ENCODE assay signal across 31 cellular contexts in genomic region chr2:113061241-113061640, GRCh38. TPM values are rescaled to one million over a fixed set of nuclear protein-coding genes. Genes with fewer than 3 reads are reported as not detected.
"Had no signal": no experiment of that assay in that cellular context is flagged by ENCODE, and none has a peak within 500 bp of the region (broad histone marks: within the 10 kb centered on the region; RNA-seq: fewer than 3 reads in every experiment).

No MANE protein-coding gene starts in this region.

- H3K4me3 ChIP-seq: K562, SJCRH30, SK-N-MC had no signal

- H3K4me1 ChIP-seq: SJCRH30 had no signal

- FAIRE-seq: K562, TTC549 had no signal

- ATAC-seq: activated CD8-positive, alpha-beta memory T cell treated with anti-CD3 and anti-CD28 coated beads, Interleukin-2, amount 10 ng/mL, durations not matched to agents 7 days and 5 days; activated T-cell treated with anti-CD3 and anti-CD28 coated beads, Interleukin-2, amount 50 U/mL, for 72 hours; activated T-helper 17 cell treated with anti-CD3 and anti-CD28 coated beads, Interleukin-2, amount 50 U/mL, for 72 hours; K562; Panc1 had no signal

- H3K27ac ChIP-seq: brain microvascular endothelial cell, SJCRH30, SK-N-MC had no signal

- H3K9me3 ChIP-seq: SJCRH30 had no signal

- DNase-seq: activated CD4-positive, alpha-beta T cell treated with anti-CD3 and anti-CD28 coated beads, Interleukin-2, amount 10 ng/mL, durations not matched to agents 24 days and 14 days; activated CD4-positive, alpha-beta T cell treated with anti-CD3 and anti-CD28 coated beads, Interleukin-2, amount 50 U/mL, for 4 hours; activated CD8-positive, alpha-beta memory T cell treated with anti-CD3 and anti-CD28 coated beads, Interleukin-2, amount 10 ng/mL, durations not matched to agents 7 days and 5 days; activated effector memory CD4-positive, alpha-beta T cell treated with anti-CD3 and anti-CD28 coated beads, Interleukin-2, amount 50 U/mL, for 16 hours; activated naive CD4-positive, alpha-beta T cell; activated naive CD4-positive, alpha-beta T cell treated with anti-CD3 and anti-CD28 coated beads, Interleukin-2, amount 50 U/mL, for 16 hours; activated naive CD8-positive, alpha-beta T cell treated with anti-CD3 and anti-CD28 coated beads for 36 hours; activated T-cell treated with anti-CD3 and anti-CD28 coated beads, Interleukin-2, amount 50 U/mL, for 1 hour; activated T-cell treated with anti-CD3 and anti-CD28 coated beads, Interleukin-2, amount 50 U/mL, for 72 hours; amniotic stem cell; aorta; brain microvascular endothelial cell; central memory CD4-positive, alpha-beta T cell; NCI-H1105 treated with DMSO at 0.1 percent for 48 hours; NCI-H1436; NCI-H1694; NCI-H1930; NCI-H2081 treated with DMSO at 0.1 percent for 48 hours; NCI-H345; NCI-H524 treated with DMSO at 0.1 percent for 48 hours; SHP77; SJCRH30 had no signal

- H3K27me3 ChIP-seq: brain microvascular endothelial cell, SJCRH30 had no signal

- H3K36me3 ChIP-seq: brain microvascular endothelial cell, SJCRH30 had no signal

RNA-seq across cellular contexts. Expression of gene IL36RN, which starts 2.2 kb away (rescaled TPM):
- total RNA-seq: activated CD4-positive, alpha-beta T cell treated with anti-CD3 and anti-CD28 coated beads, Interleukin-2, amount 10 ng/mL, durations not matched to agents 24 days and 14 days; activated CD8-positive, alpha-beta memory T cell treated with anti-CD3 and anti-CD28 coated beads, Interleukin-2, amount 10 ng/mL, durations not matched to agents 7 days and 5 days; activated naive CD8-positive, alpha-beta T cell treated with anti-CD3 and anti-CD28 coated beads for 36 hours; activated T-cell treated with anti-CD3 and anti-CD28 coated beads, Interleukin-2, amount 50 U/mL, for 72 hours; activated T-helper 17 cell treated with anti-CD3 and anti-CD28 coated beads, Interleukin-2, amount 50 U/mL, for 72 hours; aorta; K562; M059J; NCI-H460; RPMI7951; SJCRH30; T-helper 1 cell treated with Interleukin-12 subunit alpha and Interleukin-12 subunit beta and Interleukin-4 antibody, amounts not matched to agents 30 ng/mL and 1 ng/mL, for 36 hours had no signal

RNA-seq across cellular contexts. Expression of gene IL1F10, which starts 6.5 kb away (rescaled TPM):
- total RNA-seq: activated CD4-positive, alpha-beta T cell treated with anti-CD3 and anti-CD28 coated beads, Interleukin-2, amount 10 ng/mL, durations not matched to agents 24 days and 14 days; activated CD8-positive, alpha-beta memory T cell treated with anti-CD3 and anti-CD28 coated beads, Interleukin-2, amount 10 ng/mL, durations not matched to agents 7 days and 5 days; activated naive CD8-positive, alpha-beta T cell treated with anti-CD3 and anti-CD28 coated beads for 36 hours; activated T-cell treated with anti-CD3 and anti-CD28 coated beads, Interleukin-2, amount 50 U/mL, for 72 hours; activated T-helper 17 cell treated with anti-CD3 and anti-CD28 coated beads, Interleukin-2, amount 50 U/mL, for 72 hours; aorta; K562; M059J; NCI-H460; RPMI7951; SJCRH30; T-helper 1 cell treated with Interleukin-12 subunit alpha and Interleukin-12 subunit beta and Interleukin-4 antibody, amounts not matched to agents 30 ng/mL and 1 ng/mL, for 36 hours had no signal

RNA-seq across cellular contexts. Expression of gene IL36B, which starts 8.6 kb away (rescaled TPM):
- total RNA-seq: activated CD4-positive, alpha-beta T cell treated with anti-CD3 and anti-CD28 coated beads, Interleukin-2, amount 10 ng/mL, durations not matched to agents 24 days and 14 days; activated CD8-positive, alpha-beta memory T cell treated with anti-CD3 and anti-CD28 coated beads, Interleukin-2, amount 10 ng/mL, durations not matched to agents 7 days and 5 days; activated naive CD8-positive, alpha-beta T cell treated with anti-CD3 and anti-CD28 coated beads for 36 hours; activated T-cell treated with anti-CD3 and anti-CD28 coated beads, Interleukin-2, amount 50 U/mL, for 72 hours; activated T-helper 17 cell treated with anti-CD3 and anti-CD28 coated beads, Interleukin-2, amount 50 U/mL, for 72 hours; aorta; K562; M059J; NCI-H460; RPMI7951; SJCRH30; T-helper 1 cell treated with Interleukin-12 subunit alpha and Interleukin-12 subunit beta and Interleukin-4 antibody, amounts not matched to agents 30 ng/mL and 1 ng/mL, for 36 hours had no signal

RNA-seq across cellular contexts. Expression of gene IL36A, which starts 56.0 kb away (rescaled TPM):
- total RNA-seq: activated naive CD8-positive, alpha-beta T cell treated with anti-CD3 and anti-CD28 coated beads for 36 hours; activated T-helper 17 cell treated with anti-CD3 and anti-CD28 coated beads, Interleukin-2, amount 50 U/mL, for 72 hours; aorta; K562; M059J; NCI-H460; RPMI7951; SJCRH30 had no signal
